3 cellular contexts compared by ENCODE assay signal in the genomic region with DNA sequence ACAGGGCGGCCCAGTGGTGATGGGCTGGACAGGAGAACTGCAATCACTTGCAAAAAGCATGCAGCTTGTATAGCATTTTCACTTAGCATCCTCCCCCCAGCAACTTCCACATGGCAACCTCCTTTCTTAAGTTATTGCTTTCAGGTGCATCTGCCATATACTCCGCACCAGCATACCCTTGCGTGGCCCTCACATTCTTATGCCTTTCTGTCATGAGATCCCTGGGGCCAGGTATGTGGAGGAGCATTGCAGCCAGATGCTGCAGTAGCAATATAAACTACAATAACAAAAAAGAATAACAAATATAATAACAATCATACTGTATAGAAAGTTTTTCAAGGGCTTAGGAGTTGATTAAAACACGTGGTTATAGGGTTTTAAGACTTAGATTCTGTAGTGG.
"Had no signal": no experiment of that assay in that cellular context is flagged by ENCODE, and none has a peak within 500 bp of the region (broad histone marks: within the 10 kb centered on the region; RNA-seq: fewer than 3 reads in every experiment).

No MANE protein-coding gene starts in this region.

- H3K4me3 ChIP-seq: GM12878 had no signal

- DNase-seq: GDM1, GF-D8 had no signal
